In the genomic region with DNA sequence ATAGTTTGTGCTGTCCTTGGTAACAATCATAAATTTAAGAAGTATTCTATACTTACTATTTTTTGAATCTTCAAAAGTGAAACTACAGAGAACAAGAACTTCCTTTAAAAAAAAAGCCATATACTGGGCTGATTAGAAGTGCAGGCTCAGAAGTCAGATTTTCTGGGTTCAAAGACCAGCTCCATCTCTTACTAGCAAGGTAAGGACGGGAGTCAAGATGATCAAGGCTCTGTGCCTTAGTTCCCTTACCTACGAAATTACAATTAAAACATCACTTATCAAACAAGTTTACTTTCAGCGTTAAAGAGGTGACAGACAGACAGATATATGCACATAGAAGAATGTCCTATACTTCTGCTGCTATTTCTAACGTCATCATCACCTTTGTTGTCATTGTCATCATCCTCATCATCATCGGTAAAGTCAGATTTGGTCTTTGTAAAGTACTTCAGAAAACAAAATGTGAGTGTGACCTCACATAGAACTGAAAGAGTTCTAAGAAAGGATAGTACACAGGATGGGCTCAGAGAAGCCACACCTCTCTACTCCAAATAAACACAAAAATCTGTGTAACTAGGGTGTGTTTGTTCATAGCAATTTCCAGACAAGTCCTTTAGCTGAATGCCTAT, we compare ENCODE assay signal across 8 cellular contexts.
DNase-seq lines count a peak whose midpoint lies in the region; ATAC-seq and TF ChIP-seq lines count a peak whose summit lies in the region.
"Had no signal": no experiment of that assay in that cellular context is flagged by ENCODE, and none has a peak within 500 bp of the region (broad histone marks: within the 10 kb centered on the region; RNA-seq: fewer than 3 reads in every experiment).

No MANE protein-coding gene starts in this region.

- peak overlapping the region in 5 of 11 experiments; percentile 6 to 46 (median 27); a peak in 6 of 22 replicates for H3K9ac ChIP-seq in BLaER1 treated with 17β-estradiol and CSF1 and Interleukin-3, amounts not matched to agents 10 nM and 100 nM
- H3K9ac ChIP-seq in smooth muscle cell (ENCODE audit: low read depth), result no peak overlapping the region

- peak overlapping the region; percentile 57 to 79 (median 70) for H3K4me2 ChIP-seq in BLaER1 treated with 17β-estradiol and CSF1 and Interleukin-3, amounts not matched to agents 10 nM and 100 nM
- H3K4me2 ChIP-seq in smooth muscle cell, result no peak overlapping the region

- ATAC-seq in activated B cell treated with CpG ODN at 0.5 μM for 24 hours (ENCODE audit: low read depth) (peak; percentile 25), naive B cell (ENCODE audit: low read depth in 2 of 2) (peak; percentile 63 to 66)

- H3K4me3 ChIP-seq in BLaER1 treated with 17β-estradiol and CSF1 and Interleukin-3, amounts not matched to agents 10 nM and 100 nM, result no peak overlapping the region
- peak overlapping the region; percentile 26 for H3K4me3 ChIP-seq in CD8-positive, alpha-beta memory T cell (ENCODE audit: low read length)
- no peak overlapping the region for H3K4me3 ChIP-seq in smooth muscle cell

- H3F3A ChIP-seq in smooth muscle cell (ENCODE audit: low read depth), result no peaks in the 10 kb centered on the region

- peak in 2 of 5 donors; percentile 72 to 80 for DNase-seq in CD8-positive, alpha-beta memory T cell
- DNase-seq in activated B cell treated with CpG ODN at 0.5 μM for 24 hours (no peak), naive B cell (peak; percentile 31), AG20443 (ENCODE audit: low spot score) (no peak), mesothelial cell of epicardium (ENCODE audit: low spot score in 2 of 2, unreplicated experiment in 2 of 2) (no peak), smooth muscle cell (lab: John Stamatoyannopoulos, UW; ENCODE audit: unreplicated experiment) (no peak)
- DNase-seq: activated effector memory CD4-positive, alpha-beta T cell treated with anti-CD3 and anti-CD28 coated beads, Interleukin-2, amount 50 U/mL, for 16 hours had no signal

- TF ChIP-seq CTCF in activated B cell treated with CpG ODN at 0.5 μM for 24 hours (IDR thresholded peaks at IDR 0.05), result no peak
- TF ChIP-seq CTCF in mesothelial cell of epicardium (IDR thresholded peaks at IDR 0.05; ENCODE audit: unreplicated experiment), result no peak
- no peak for TF ChIP-seq CTCF in smooth muscle cell (IDR thresholded peaks at IDR 0.05; ENCODE audit: borderline replicate concordance, insufficient read depth, poor library complexity, severe bottlenecking)

- no peaks in the 10 kb centered on the region; a peak in 1 of 22 replicates for H4K20me1 ChIP-seq in BLaER1 treated with 17β-estradiol and CSF1 and Interleukin-3, amounts not matched to agents 10 nM and 100 nM
- H4K20me1 ChIP-seq in smooth muscle cell (ENCODE audit: low read depth), result no peaks in the 10 kb centered on the region

- no peaks in the 10 kb centered on the region for H3K27me3 ChIP-seq in BLaER1 treated with 17β-estradiol and CSF1 and Interleukin-3, amounts not matched to agents 10 nM and 100 nM
- no peaks in the 10 kb centered on the region for H3K27me3 ChIP-seq in CD8-positive, alpha-beta memory T cell (ENCODE audit: insufficient read depth, low read length, poor library complexity, severe bottlenecking)
- peaks cover 5% of the 10 kb centered on the region for H3K27me3 ChIP-seq in smooth muscle cell (ENCODE audit: low read depth)

- intact Hi-C loops in activated B cell treated with CpG ODN at 0.5 μM for 24 hours (cut with micrococcal nuclease), result loop anchor here (1.0 to 2.0 kb wide), 6 partner anchors 16 to 339 kb away; no protein-coding TSS in a partner anchor

- H3K27me3 Mint-ChIP-seq in CD8-positive, alpha-beta memory T cell, result no peaks in the 10 kb centered on the region
- H3K27me3 Mint-ChIP-seq in activated B cell treated with CpG ODN at 0.5 μM for 24 hours, result no peaks in the 10 kb centered on the region
- H3K27me3 Mint-ChIP-seq in naive B cell, result no peaks in the 10 kb centered on the region
- peaks cover 16% of the 10 kb centered on the region for H3K27me3 Mint-ChIP-seq in mesothelial cell of epicardium (ENCODE audit: low read depth)

- H3K27ac Mint-ChIP-seq in CD8-positive, alpha-beta memory T cell, result peak overlapping the region; percentile 88 to 97 (median 94)
- H3K27ac Mint-ChIP-seq in activated B cell treated with CpG ODN at 0.5 μM for 24 hours (peak overlapping the region; percentile 88), naive B cell (peak overlapping the region; percentile 77 to 95 (median 94)), mesothelial cell of epicardium (no peak overlapping the region)

- H3K9me3 ChIP-seq in BLaER1 treated with 17β-estradiol and CSF1 and Interleukin-3, amounts not matched to agents 10 nM and 100 nM (replicated peaks in 1 of 11), result no peaks in the 10 kb centered on the region
- H3K9me3 ChIP-seq in CD8-positive, alpha-beta memory T cell (ENCODE audit: low read length), result no peaks in the 10 kb centered on the region
- no peaks in the 10 kb centered on the region for H3K9me3 ChIP-seq in smooth muscle cell (replicated peaks; ENCODE audit: low read depth)

- no peak overlapping the region for H2AFZ ChIP-seq in smooth muscle cell (ENCODE audit: low read depth)

- POLR2A ChIA-PET in CD8-positive, alpha-beta memory T cell (lab: Charles Lee), result no interaction called here
- POLR2A ChIA-PET in activated B cell treated with CpG ODN at 0.5 μM for 24 hours (lab: Charles Lee), result interaction anchor here (1.1 to 3.4 kb wide), 5 partner anchors 8 to 339 kb away, joined by 3 to 19 read pairs (median 4); partner anchors contain the start of gene VAV3

- H3K4me1 Mint-ChIP-seq in CD8-positive, alpha-beta memory T cell, result peaks cover 70 to 72% (median 70%) of the 10 kb centered on the region in 3 donors
- H3K4me1 Mint-ChIP-seq in activated B cell treated with CpG ODN at 0.5 μM for 24 hours (peaks cover 82% of the 10 kb centered on the region), naive B cell (peaks cover 78 to 88% (median 87%) of the 10 kb centered on the region in 3 donors), mesothelial cell of epicardium (peaks cover 9% of the 10 kb centered on the region)

- peaks cover 67 to 93% (median 74%) of the 10 kb centered on the region in 10 experiments for H3K4me1 ChIP-seq in BLaER1 treated with 17β-estradiol and CSF1 and Interleukin-3, amounts not matched to agents 10 nM and 100 nM
- H3K4me1 ChIP-seq in CD8-positive, alpha-beta memory T cell (ENCODE audit: insufficient read depth, low read length), result peaks cover 46% of the 10 kb centered on the region
- H3K4me1 ChIP-seq in smooth muscle cell (ENCODE audit: low read depth), result no peaks in the 10 kb centered on the region

- H3K27ac ChIP-seq in BLaER1 treated with 17β-estradiol and CSF1 and Interleukin-3, amounts not matched to agents 10 nM and 100 nM, result peak overlapping the region in 8 of 11 experiments; percentile 0 to 44 (median 28); a peak in 8 of 22 replicates
- peak overlapping the region; percentile 58 for H3K27ac ChIP-seq in CD8-positive, alpha-beta memory T cell (ENCODE audit: low read depth, low read length)
- H3K27ac ChIP-seq in smooth muscle cell (ENCODE audit: low read depth), result no peak overlapping the region

- no peaks in the 10 kb centered on the region; a peak in 1 of 22 replicates for H3K36me3 ChIP-seq in BLaER1 treated with 17β-estradiol and CSF1 and Interleukin-3, amounts not matched to agents 10 nM and 100 nM
- H3K36me3 ChIP-seq in CD8-positive, alpha-beta memory T cell (ENCODE audit: insufficient read depth, low read length), result no peaks in the 10 kb centered on the region
- H3K36me3 ChIP-seq in smooth muscle cell (ENCODE audit: low read depth), result no peaks in the 10 kb centered on the region

- no peaks in the 10 kb centered on the region for H3K36me3 Mint-ChIP-seq in CD8-positive, alpha-beta memory T cell
- H3K36me3 Mint-ChIP-seq in activated B cell treated with CpG ODN at 0.5 μM for 24 hours (ENCODE audit: low read depth) (no peaks in the 10 kb centered on the region), naive B cell (no peaks in the 10 kb centered on the region), mesothelial cell of epicardium (no peaks in the 10 kb centered on the region)

- H3K4me3 Mint-ChIP-seq in CD8-positive, alpha-beta memory T cell, result peak overlapping the region; percentile 61 to 83 (median 80)
- H3K4me3 Mint-ChIP-seq in activated B cell treated with CpG ODN at 0.5 μM for 24 hours, result peak overlapping the region; percentile 71
- H3K4me3 Mint-ChIP-seq in naive B cell, result peak overlapping the region; percentile 68 to 89 (median 84)
- H3K4me3 Mint-ChIP-seq in mesothelial cell of epicardium, result no peak overlapping the region

- no peaks in the 10 kb centered on the region for H3K79me2 ChIP-seq in smooth muscle cell (ENCODE audit: low read depth)

- WGBS in smooth muscle cell (ENCODE audit: low lambda C conversion rate), result 94% methylated on average over 5 of the region's 5 CpGs

- CTCF ChIA-PET in CD8-positive, alpha-beta memory T cell (lab: Charles Lee), result interaction anchor here (1.0 to 13.5 kb wide), 5 partner anchors 27 to 340 kb away, joined by 3 to 243 read pairs (median 3); partner anchors contain the start of gene VAV3
- CTCF ChIA-PET in activated B cell treated with CpG ODN at 0.5 μM for 24 hours (lab: Charles Lee), result interaction anchor here (1.0 to 13.9 kb wide), 4 partner anchors 9 to 341 kb away, joined by 3 to 488 read pairs (median 40); partner anchors contain the start of gene VAV3

- no peaks in the 10 kb centered on the region for H3K9me3 Mint-ChIP-seq in CD8-positive, alpha-beta memory T cell
- H3K9me3 Mint-ChIP-seq in activated B cell treated with CpG ODN at 0.5 μM for 24 hours, result no peaks in the 10 kb centered on the region
- no peaks in the 10 kb centered on the region for H3K9me3 Mint-ChIP-seq in naive B cell
- no peaks in the 10 kb centered on the region for H3K9me3 Mint-ChIP-seq in mesothelial cell of epicardium
